ENCODE assay signal across 8 cellular contexts in the genomic region with DNA sequence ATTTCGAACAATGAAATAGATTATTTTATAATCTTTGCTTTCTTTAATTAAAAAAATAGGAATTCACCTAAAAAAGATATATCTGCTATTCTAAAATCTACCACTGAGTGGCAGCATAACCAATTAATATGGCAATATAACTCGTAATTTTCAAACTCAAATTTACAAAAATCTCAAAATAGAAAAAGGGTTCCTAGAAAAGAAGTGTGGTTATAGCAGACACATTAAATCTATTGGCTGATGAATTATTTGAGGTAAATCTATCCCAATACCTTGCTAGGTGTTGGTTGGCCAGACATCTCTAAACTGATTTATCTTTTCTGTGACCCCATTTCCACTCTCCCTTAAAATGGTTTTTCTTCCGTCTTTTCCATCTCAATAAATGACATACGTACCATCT. TPM values are rescaled to one million over a fixed set of nuclear protein-coding genes. Genes with fewer than 3 reads are reported as not detected.
DNase-seq lines count a peak whose midpoint lies in the region; ATAC-seq and TF ChIP-seq lines count a peak whose summit lies in the region.

No MANE protein-coding gene starts in this region.

- 13% methylated on average over 4 of the region's 4 CpGs for WGBS in suprapubic skin

- no TSS peak for BruUV-seq in Panc1 (replicated peaks; lab: Mats Ljungman, UMichigan)

- H3K4me1 ChIP-seq in Panc1 (ENCODE audit: control insufficient read depth, insufficient read depth, low read length), result no peaks in the 10 kb centered on the region
- H3K4me1 ChIP-seq in foreskin keratinocyte, result no peaks in the 10 kb centered on the region
- no peaks in the 10 kb centered on the region for H3K4me1 ChIP-seq in suprapubic skin

- H3K4me1 Mint-ChIP-seq in activated CD4-positive, alpha-beta T cell treated with anti-CD3 and anti-CD28 coated beads, Interleukin-2, amount 10 ng/mL, durations not matched to agents 7 days and 5 days, result no peaks in the 10 kb centered on the region

- TF ChIP-seq EP300 in suprapubic skin (IDR thresholded peaks at IDR 0.05), result no peak

- DNase-seq in NCI-H2227 (lab: John Stamatoyannopoulos, UW; ENCODE audit: unreplicated experiment) (peak; percentile 1), NCI-H2227 treated with DMSO at 0.1 percent for 48 hours (lab: John Stamatoyannopoulos, UW) (no peak), Panc1 (ENCODE audit: low read depth, low spot score) (no peak), foreskin keratinocyte (no peak), suprapubic skin (ENCODE audit: low spot score in 2 of 2) (no peak)
- DNase-seq in activated CD4-positive, alpha-beta T cell treated with anti-CD3 and anti-CD28 coated beads, Interleukin-2, amount 10 ng/mL, durations not matched to agents 7 days and 5 days, result no peak
- no peak for DNase-seq in activated naive CD4-positive, alpha-beta T cell treated with Interleukin-2 at 50 U/mL for 16 hours

- no peaks in the 10 kb centered on the region for H3K36me3 ChIP-seq in Panc1 (ENCODE audit: control insufficient read depth, insufficient read depth, low read length)
- no peaks in the 10 kb centered on the region for H3K36me3 ChIP-seq in suprapubic skin

- no peak for TF ChIP-seq POLR2A in suprapubic skin (IDR thresholded peaks at IDR 0.05)

- no peak overlapping the region for H3K4me3 Mint-ChIP-seq in activated CD4-positive, alpha-beta T cell treated with anti-CD3 and anti-CD28 coated beads, Interleukin-2, amount 10 ng/mL, durations not matched to agents 7 days and 5 days

- no peaks in the 10 kb centered on the region; the same call in 1 of the 2 replicates for H3K27me3 ChIP-seq in Panc1 (ENCODE audit: control insufficient read depth, insufficient read depth, low read length)
- H3K27me3 ChIP-seq in foreskin keratinocyte, result peaks cover 24% of the 10 kb centered on the region
- H3K27me3 ChIP-seq in suprapubic skin, result no peaks in the 10 kb centered on the region

- H3K36me3 Mint-ChIP-seq in activated CD4-positive, alpha-beta T cell treated with anti-CD3 and anti-CD28 coated beads, Interleukin-2, amount 10 ng/mL, durations not matched to agents 7 days and 5 days (ENCODE audit: low read depth), result no peaks in the 10 kb centered on the region

- no peaks in the 10 kb centered on the region for H3K9me3 ChIP-seq in Panc1 (ENCODE audit: control insufficient read depth, insufficient read depth, low read depth, low read length)
- H3K9me3 ChIP-seq in suprapubic skin, result no peaks in the 10 kb centered on the region

- no peak overlapping the region for H3K4me3 ChIP-seq in Panc1 (ENCODE audit: low read depth in 2 of 2, low read length in 2 of 2)
- no peak overlapping the region for H3K4me3 ChIP-seq in suprapubic skin

- H3K27ac ChIP-seq in Panc1 (ENCODE audit: low read length) (no peak overlapping the region), foreskin keratinocyte (no peak overlapping the region), suprapubic skin (no peak overlapping the region)

- no peak for ATAC-seq in Panc1
- ATAC-seq in foreskin keratinocyte, result no peak
- no peak for ATAC-seq in GM21515 (IDR thresholded peaks at IDR 0.05; ENCODE audit: unreplicated experiment)

- intact Hi-C loops in Panc1 (cut with micrococcal nuclease; ENCODE audit: unreplicated experiment), result loop anchor here (1.0 kb wide), 2 partner anchors 71 to 84 kb away; no protein-coding TSS in a partner anchor

- H3K27me3 Mint-ChIP-seq in activated CD4-positive, alpha-beta T cell treated with anti-CD3 and anti-CD28 coated beads, Interleukin-2, amount 10 ng/mL, durations not matched to agents 7 days and 5 days, result peaks cover 37% of the 10 kb centered on the region

- TF ChIP-seq CTCF in Panc1 (IDR thresholded peaks at IDR 0.05), result peak; percentile 59; the same call in 1 of the 2 replicates
- TF ChIP-seq CTCF in foreskin keratinocyte (conservative IDR thresholded peaks at IDR 0.05), result peak; percentile 74
- peak; percentile 43 to 54 for TF ChIP-seq CTCF in suprapubic skin (IDR thresholded peaks at IDR 0.05)

- CTCF ChIA-PET in Panc1 (lab: Charles Lee), result interaction anchor here (0.7 to 1.0 kb wide), 4 partner anchors 44 to 70 kb away, joined by 3 to 6 read pairs (median 4); no protein-coding TSS in a partner anchor
- CTCF ChIA-PET in activated CD4-positive, alpha-beta T cell treated with anti-CD3 and anti-CD28 coated beads, Interleukin-2, amount 10 ng/mL, durations not matched to agents 7 days and 5 days (lab: Charles Lee), result interaction anchor here (0.7 to 1.7 kb wide), 9 partner anchors 17 to 195 kb away, joined by 3 to 6 read pairs (median 3); no protein-coding TSS in a partner anchor

- in situ Hi-C loops in Panc1 (cut with HindIII; ENCODE audit: low pct_unique_long_range_greater_than_20kb, low sequenced_read_pairs), result no loop called here

- POLR2A ChIA-PET in Panc1 (lab: Charles Lee), result no interaction called here
- POLR2A ChIA-PET in activated CD4-positive, alpha-beta T cell treated with anti-CD3 and anti-CD28 coated beads, Interleukin-2, amount 10 ng/mL, durations not matched to agents 7 days and 5 days (lab: Charles Lee), result no interaction called here

- H3K27ac Mint-ChIP-seq in activated CD4-positive, alpha-beta T cell treated with anti-CD3 and anti-CD28 coated beads, Interleukin-2, amount 10 ng/mL, durations not matched to agents 7 days and 5 days, result no peak overlapping the region

- H3K9me3 Mint-ChIP-seq in activated CD4-positive, alpha-beta T cell treated with anti-CD3 and anti-CD28 coated beads, Interleukin-2, amount 10 ng/mL, durations not matched to agents 7 days and 5 days, result no peaks in the 10 kb centered on the region

RNA-seq across cellular contexts. Expression of a gene that starts 30.2 kb away (rescaled TPM):
- total RNA-seq in Panc1 (2021; ENCODE audit: unreplicated experiment), result 20.2 TPM
- 20.9 TPM for polyA plus RNA-seq in Panc1 (2012; ENCODE audit: insufficient read length)
- 0.42 and 0.58 TPM in 2 replicates for total RNA-seq in foreskin keratinocyte
- polyA plus RNA-seq in foreskin keratinocyte, result 0.20 and 0.29 TPM in 2 replicates
- 1 to 10 TPM; 4.5 to 7.0 (median 5.4) TPM for total RNA-seq in suprapubic skin
- total RNA-seq in activated CD4-positive, alpha-beta T cell treated with anti-CD3 and anti-CD28 coated beads, Interleukin-2, amount 10 ng/mL, durations not matched to agents 7 days and 5 days, result not detected

RNA-seq across cellular contexts. Expression of a gene that starts 40.6 kb away (rescaled TPM):
- 16.9 TPM for total RNA-seq in Panc1 (2021; ENCODE audit: unreplicated experiment)
- 32.8 TPM for polyA plus RNA-seq in Panc1 (2012; ENCODE audit: insufficient read length)
- 8.7 and 9.2 TPM in 2 replicates for total RNA-seq in foreskin keratinocyte
- polyA plus RNA-seq in foreskin keratinocyte, result 2.3 and 2.8 TPM in 2 replicates
- total RNA-seq in suprapubic skin, result 10 to 100 TPM; 12.5 to 31.8 (median 21.9) TPM
- total RNA-seq in activated CD4-positive, alpha-beta T cell treated with anti-CD3 and anti-CD28 coated beads, Interleukin-2, amount 10 ng/mL, durations not matched to agents 7 days and 5 days, result 10 to 100 TPM; 15.5 to 15.7 TPM

RNA-seq across cellular contexts. Expression of a gene that starts 52.4 kb away (rescaled TPM):
- total RNA-seq in Panc1 (2021; ENCODE audit: unreplicated experiment) (7.7 TPM), foreskin keratinocyte (1.4 and 1.6 TPM in 2 replicates), suprapubic skin (10 to 100 TPM in 2 of 4 donors, 1 to 10 TPM in 2; 6.1 to 16.5 (median 11.6) TPM)
- polyA plus RNA-seq in Panc1 (2012; ENCODE audit: insufficient read length), result 3.6 TPM
- 0.83 and 0.95 TPM in 2 replicates for polyA plus RNA-seq in foreskin keratinocyte
- total RNA-seq in activated CD4-positive, alpha-beta T cell treated with anti-CD3 and anti-CD28 coated beads, Interleukin-2, amount 10 ng/mL, durations not matched to agents 7 days and 5 days, result 1 to 10 TPM; 5.1 to 5.3 TPM
